In genomic region chr20:10434832-10435812, GRCh38 we compare ENCODE assay signal across 8 cellular contexts. TPM values are rescaled to one million over a fixed set of nuclear protein-coding genes. Genes with fewer than 3 reads are reported as not detected.
A peak's percentile ranks its signal among the peaks of the same experiment; 100 is the strongest.
DNase-seq lines count a peak whose midpoint lies in the region; TF ChIP-seq lines count a peak whose summit lies in the region.

TSS of gene SLX4IP (plus strand) at chr20:10435305. CDS start at chr20:10458205, 22,900 bp downstream.

- H3K4me3 Mint-ChIP-seq in nephron = peak within 1 kb of the TSS; percentile 91 to 95 (median 92)
- peak within 1 kb of the TSS; percentile 94 for H3K4me3 Mint-ChIP-seq in stimulated activated naive CD8-positive, alpha-beta T cell treated with anti-CD3 and anti-CD28 coated beads, Interleukin-15, Interleukin-2, amounts not matched to agents 100 ng/mL and 50 ng/mL, for 24 hours

- H3K36me3 ChIP-seq in HAP-1 (replicated peaks) (no peaks in the 10 kb centered on the region), MG63 (no peaks in the 10 kb centered on the region)

- peak within 1 kb of the TSS; percentile 63 for H3K4me3 ChIP-seq in HAP-1
- peak within 1 kb of the TSS; percentile 67 for H3K4me3 ChIP-seq in MG63

- peak within 1 kb of the TSS; percentile 96 to 98 (median 96) for H3K27ac Mint-ChIP-seq in nephron
- peak within 1 kb of the TSS; percentile 96 for H3K27ac Mint-ChIP-seq in stimulated activated naive CD8-positive, alpha-beta T cell treated with anti-CD3 and anti-CD28 coated beads, Interleukin-15, Interleukin-2, amounts not matched to agents 100 ng/mL and 50 ng/mL, for 24 hours

- H3K27me3 ChIP-seq in HAP-1 (ENCODE audit: low read depth) = no peaks in the 10 kb centered on the region
- H3K27me3 ChIP-seq in MG63 = no peaks in the 10 kb centered on the region

- peaks cover 27% of the 10 kb centered on the region for H3K4me1 Mint-ChIP-seq in nephron
- H3K4me1 Mint-ChIP-seq in stimulated activated naive CD8-positive, alpha-beta T cell treated with anti-CD3 and anti-CD28 coated beads, Interleukin-15, Interleukin-2, amounts not matched to agents 100 ng/mL and 50 ng/mL, for 24 hours (ENCODE audit: low read depth) = peaks cover 62% of the 10 kb centered on the region

- H3K27me3 Mint-ChIP-seq in nephron (ENCODE audit: low read depth) = no peaks in the 10 kb centered on the region
- no peaks in the 10 kb centered on the region for H3K27me3 Mint-ChIP-seq in stimulated activated naive CD8-positive, alpha-beta T cell treated with anti-CD3 and anti-CD28 coated beads, Interleukin-15, Interleukin-2, amounts not matched to agents 100 ng/mL and 50 ng/mL, for 24 hours

- H3K9me3 ChIP-seq in HAP-1 = no peaks in the 10 kb centered on the region
- no peaks in the 10 kb centered on the region for H3K9me3 ChIP-seq in MG63

- no peak for TF ChIP-seq CTCF in nephron (IDR thresholded peaks at IDR 0.05; ENCODE audit: unreplicated experiment in 3 of 3)

- DNase-seq in G401 (ENCODE audit: low spot score) (peak; percentile 99), HAP-1 (ENCODE audit: low spot score in 2 of 2) (peak; percentile 93 to 95), MG63 (peak; percentile 88), SHP77 (lab: John Stamatoyannopoulos, UW) (peak; percentile 96 to 99), activated gamma-delta T cell (lab: John Stamatoyannopoulos, UW) (peak; percentile 27), fibroblast of the conjunctiva (ENCODE audit: low read depth) (peak; percentile 94)

- H3K36me3 Mint-ChIP-seq in nephron (ENCODE audit: low read depth) = no peaks in the 10 kb centered on the region
- peaks cover 13% of the 10 kb centered on the region for H3K36me3 Mint-ChIP-seq in stimulated activated naive CD8-positive, alpha-beta T cell treated with anti-CD3 and anti-CD28 coated beads, Interleukin-15, Interleukin-2, amounts not matched to agents 100 ng/mL and 50 ng/mL, for 24 hours (ENCODE audit: low read depth)

- no peaks in the 10 kb centered on the region for H3K9me3 Mint-ChIP-seq in nephron
- H3K9me3 Mint-ChIP-seq in stimulated activated naive CD8-positive, alpha-beta T cell treated with anti-CD3 and anti-CD28 coated beads, Interleukin-15, Interleukin-2, amounts not matched to agents 100 ng/mL and 50 ng/mL, for 24 hours = no peaks in the 10 kb centered on the region

- in situ Hi-C loops in G401 (cut with HindIII; ENCODE audit: low sequenced_read_pairs) (no loop called here), HAP-1 (cut with MboI; ENCODE audit: low sequenced_read_pairs) (no loop called here)

- peaks cover 24% of the 10 kb centered on the region for H3K4me1 ChIP-seq in HAP-1

RNA-seq across cellular contexts. Expression of gene SLX4IP, which starts in this region (rescaled TPM):
- 1.0 and 2.7 TPM in 2 replicates for total RNA-seq in G401 (2014; rRNA removed; shearing (Covaris generic))
- 1.7 and 3.0 TPM in 2 replicates for total RNA-seq in MG63 (2014; rRNA removed; shearing (Covaris generic); ENCODE audit: low replicate concordance)

Comparison
In these comparisons a context has a peak if more than half of its experiments do, and no peak if none do; other contexts are left out.
1. Peak in every context shown above with its lines: DNase-seq and H3K4me3 ChIP-seq.
2. DNase-seq: peak in every context shown above with its lines; median percentile 99 in G401; 98 in SHP77; 94 in HAP-1; 94 in fibroblast of the conjunctiva; 88 in MG63; 27 in activated gamma-delta T cell.